In the genomic region with DNA sequence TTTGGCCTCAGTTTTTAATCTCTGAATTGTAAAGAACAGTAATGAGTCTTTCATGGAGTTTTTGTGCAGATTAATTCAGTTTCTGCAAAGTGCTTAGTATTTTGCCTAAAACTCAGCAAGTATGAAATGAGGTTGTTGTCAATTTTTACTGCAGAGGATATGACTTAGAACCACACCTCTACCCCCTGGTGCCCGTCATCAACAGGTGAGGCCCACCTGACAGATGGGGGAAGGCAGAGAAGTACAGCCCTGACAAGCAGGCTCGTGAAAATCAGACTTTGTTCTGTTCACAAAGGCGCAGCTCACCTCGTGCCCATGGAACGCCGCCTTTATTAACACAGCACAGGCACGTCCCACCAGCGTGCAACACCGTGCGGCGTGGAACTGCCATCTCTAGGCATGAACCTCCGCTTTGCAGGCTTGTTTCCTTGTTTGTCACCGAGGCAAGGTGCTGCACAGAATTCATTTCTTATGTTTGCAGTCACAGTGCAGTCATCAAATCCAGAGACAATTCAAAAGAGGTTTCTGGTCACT, we compare ENCODE assay signal across 14 cellular contexts. TPM values are rescaled to one million over a fixed set of nuclear protein-coding genes. Genes with fewer than 3 reads are reported as not detected.
DNase-seq lines count a peak whose midpoint lies in the region; ATAC-seq, FAIRE-seq and TF ChIP-seq lines count a peak whose summit lies in the region.
"Had no signal": no experiment of that assay in that cellular context is flagged by ENCODE, and none has a peak within 500 bp of the region (broad histone marks: within the 10 kb centered on the region; RNA-seq: fewer than 3 reads in every experiment).

No MANE protein-coding gene starts in this region.

- peaks cover 17% of the 10 kb centered on the region for H3K36me3 Mint-ChIP-seq in IgD-negative memory B cell
- H3K36me3 Mint-ChIP-seq in naive thymus-derived CD4-positive, alpha-beta T cell: peaks cover 6 to 24% (median 18%) of the 10 kb centered on the region in 5 donors

- peaks cover 6 to 12% (median 7%) of the 10 kb centered on the region in 3 donors for H3K4me1 Mint-ChIP-seq in IgD-negative memory B cell
- H3K4me1 Mint-ChIP-seq in naive thymus-derived CD4-positive, alpha-beta T cell: peaks cover 3 to 43% (median 14%) of the 10 kb centered on the region in 7 donors

- H3K4me1 ChIP-seq in BLaER1 treated with 17β-estradiol and CSF1 and Interleukin-3, amounts not matched to agents 10 nM and 100 nM: peaks cover 0 to 33% (median 19%) of the 10 kb centered on the region in 10 experiments; a peak in 16 of 20 replicates
- H3K4me1 ChIP-seq in duodenal mucosa (ENCODE audit: control insufficient read depth in 1 of 2, insufficient read depth in 2 of 2, low read length in 2 of 2): peaks cover 10 to 11% of the 10 kb centered on the region in 2 donors
- no peaks in the 10 kb centered on the region for H3K4me1 ChIP-seq in naive thymus-derived CD4-positive, alpha-beta T cell (ENCODE audit: control insufficient read depth in 2 of 2, insufficient read depth in 2 of 2, low read length in 2 of 2)

- H3K9ac ChIP-seq in BLaER1 treated with 17β-estradiol and CSF1 and Interleukin-3, amounts not matched to agents 10 nM and 100 nM: no peak overlapping the region
- H3K9ac ChIP-seq in duodenal mucosa (ENCODE audit: low read depth in 1 of 2, low read length in 2 of 2): peak overlapping the region; percentile 31 to 39

- peaks cover 21 to 23% (median 22%) of the 10 kb centered on the region in 11 experiments for H3K9me3 ChIP-seq in BLaER1 treated with 17β-estradiol and CSF1 and Interleukin-3, amounts not matched to agents 10 nM and 100 nM (replicated peaks in 1 of 11)
- H3K9me3 ChIP-seq in duodenal mucosa (ENCODE audit: control insufficient read depth in 1 of 2, low read length in 2 of 2): peaks cover 0 to 4% of the 10 kb centered on the region in 2 donors
- H3K9me3 ChIP-seq in naive thymus-derived CD4-positive, alpha-beta T cell (ENCODE audit: control insufficient read depth in 2 of 3, low read length in 3 of 3): no peaks in the 10 kb centered on the region

- peaks cover 0 to 6% (median 5%) of the 10 kb centered on the region in 3 donors for H3K9me3 Mint-ChIP-seq in IgD-negative memory B cell
- peaks cover 0 to 10% (median 3%) of the 10 kb centered on the region in 11 donors for H3K9me3 Mint-ChIP-seq in naive thymus-derived CD4-positive, alpha-beta T cell

- TF ChIP-seq POLR2A in GM12892 (IDR thresholded peaks at IDR 0.05; ENCODE audit: low read depth, low read length): no peak
- no peak for TF ChIP-seq POLR2A in GM18505 (IDR thresholded peaks at IDR 0.05; ENCODE audit: borderline replicate concordance, extremely low read depth, insufficient read depth, insufficient read length)

- no peak for FAIRE-seq in GM12892 (lab: Jason Lieb, UNC)

- peak overlapping the region in 8 of 11 experiments; percentile 24 to 49 (median 39); a peak in 16 of 22 replicates for H3K4me2 ChIP-seq in BLaER1 treated with 17β-estradiol and CSF1 and Interleukin-3, amounts not matched to agents 10 nM and 100 nM

- peaks cover 12 to 28% (median 15%) of the 10 kb centered on the region in 11 experiments for H3K36me3 ChIP-seq in BLaER1 treated with 17β-estradiol and CSF1 and Interleukin-3, amounts not matched to agents 10 nM and 100 nM
- H3K36me3 ChIP-seq in duodenal mucosa (ENCODE audit: control insufficient read depth in 1 of 2, insufficient read depth in 2 of 2, low read length in 2 of 2): peaks cover 12 to 19% of the 10 kb centered on the region in 2 donors
- peaks cover 0 to 13% (median 0%) of the 10 kb centered on the region in 3 experiments for H3K36me3 ChIP-seq in naive thymus-derived CD4-positive, alpha-beta T cell (ENCODE audit: control insufficient read depth in 2 of 3, insufficient read depth in 3 of 3, low read length in 3 of 3)

- no peak overlapping the region for H3K4me3 ChIP-seq in BLaER1 treated with 17β-estradiol and CSF1 and Interleukin-3, amounts not matched to agents 10 nM and 100 nM
- H3K4me3 ChIP-seq in duodenal mucosa (ENCODE audit: low read depth in 1 of 2, low read length in 2 of 2): peak overlapping the region; percentile 42 to 55
- H3K4me3 ChIP-seq in naive thymus-derived CD4-positive, alpha-beta T cell (ENCODE audit: low read length): peak overlapping the region; percentile 12

- H3K4me3 Mint-ChIP-seq in IgD-negative memory B cell: peak overlapping the region; percentile 21 to 88 (median 86)
- peak overlapping the region in 7 of 10 donors; percentile 16 to 83 (median 79) for H3K4me3 Mint-ChIP-seq in naive thymus-derived CD4-positive, alpha-beta T cell

- peak in 3 of 9 donors; percentile 16 to 73 (median 59) for DNase-seq in naive thymus-derived CD4-positive, alpha-beta T cell
- DNase-seq in GM12892 (ENCODE audit: insufficient read length) (no peak), NCI-H1105 treated with DMSO at 0.1 percent for 48 hours (lab: John Stamatoyannopoulos, UW) (no peak)
- DNase-seq: effector CD4-positive, alpha-beta T cell; NCI-H2081 treated with DMSO at 0.1 percent for 48 hours; PC-3; stimulated activated naive CD8-positive, alpha-beta T cell treated with anti-CD3 and anti-CD28 coated beads, Interleukin-15, Interleukin-2, amounts not matched to agents 100 U/mL and 50 U/mL, for 24 hours had no signal

- intact Hi-C loops in naive thymus-derived CD4-positive, alpha-beta T cell (cut with micrococcal nuclease): loop anchor here in 1 of 2 donors (1.0 to 5.0 kb wide), 5 partner anchors 13 to 1667 kb away; a partner anchor contains a TSS

- no peaks in the 10 kb centered on the region for H3K27me3 ChIP-seq in BLaER1 treated with 17β-estradiol and CSF1 and Interleukin-3, amounts not matched to agents 10 nM and 100 nM
- H3K27me3 ChIP-seq in duodenal mucosa (ENCODE audit: control insufficient read depth in 1 of 2, insufficient read depth in 2 of 2, low read length in 2 of 2): no peaks in the 10 kb centered on the region
- H3K27me3 ChIP-seq in naive thymus-derived CD4-positive, alpha-beta T cell (ENCODE audit: control insufficient read depth in 2 of 2, insufficient read depth in 2 of 2, low read length in 2 of 2): no peaks in the 10 kb centered on the region

- CTCF ChIA-PET in naive thymus-derived CD4-positive, alpha-beta T cell (lab: Charles Lee): interaction anchor here (1.9 kb wide), 1 partner anchor 13 kb away, joined by 11 read pairs; a partner anchor contains a TSS

- H3K27ac Mint-ChIP-seq in IgD-negative memory B cell: peak overlapping the region; percentile 10 to 53 (median 52)
- peak overlapping the region in 6 of 9 donors; percentile 57 to 97 (median 92) for H3K27ac Mint-ChIP-seq in naive thymus-derived CD4-positive, alpha-beta T cell

- ATAC-seq in naive thymus-derived CD4-positive, alpha-beta T cell: no peak
- no peak for ATAC-seq in GM18861 (IDR thresholded peaks at IDR 0.05; ENCODE audit: unreplicated experiment)
- ATAC-seq in GM18505 (IDR thresholded peaks at IDR 0.05; ENCODE audit: unreplicated experiment): no peak
- ATAC-seq: PC-3; stimulated activated naive CD8-positive, alpha-beta T cell treated with anti-CD3 and anti-CD28 coated beads, Interleukin-15, Interleukin-2, amounts not matched to agents 100 U/mL and 50 U/mL, for 24 hours had no signal

- POLR2A ChIA-PET in naive thymus-derived CD4-positive, alpha-beta T cell (lab: Charles Lee): interaction anchor here (0.6 to 6.8 kb wide), 3 partner anchors 13 to 1784 kb away, joined by 3 to 189 read pairs (median 5); a partner anchor contains a TSS

- H3K27ac ChIP-seq in BLaER1 treated with 17β-estradiol and CSF1 and Interleukin-3, amounts not matched to agents 10 nM and 100 nM: no peak overlapping the region
- H3K27ac ChIP-seq in duodenal mucosa (ENCODE audit: low read depth, low read length): peak overlapping the region; percentile 11
- peak overlapping the region; percentile 73 for H3K27ac ChIP-seq in naive thymus-derived CD4-positive, alpha-beta T cell (ENCODE audit: low read depth, low read length)

- H4K20me1 ChIP-seq in BLaER1 treated with 17β-estradiol and CSF1 and Interleukin-3, amounts not matched to agents 10 nM and 100 nM: no peaks in the 10 kb centered on the region

- no peaks in the 10 kb centered on the region for H3K27me3 Mint-ChIP-seq in IgD-negative memory B cell
- H3K27me3 Mint-ChIP-seq in naive thymus-derived CD4-positive, alpha-beta T cell: no peaks in the 10 kb centered on the region

RNA-seq across cellular contexts. Expression of a gene that starts 13.3 kb away (rescaled TPM):
- 18.9 TPM for polyA plus RNA-seq in IgD-negative memory B cell
- 10 to 100 TPM; 19.7 to 41.4 (median 26.0) TPM for total RNA-seq in naive thymus-derived CD4-positive, alpha-beta T cell
- 10 to 100 TPM; 16.0 to 26.5 TPM for polyA plus RNA-seq in naive thymus-derived CD4-positive, alpha-beta T cell
- polyA plus RNA-seq in GM12892 (2012; ENCODE audit: missing spikeins): 2.9 TPM

RNA-seq across cellular contexts. Expression of a gene that starts 22.6 kb away (rescaled TPM):
- polyA plus RNA-seq in IgD-negative memory B cell: 0.23 TPM
- 1 to 10 TPM in 4 of 5 experiments, under 1 TPM in 1; 0.77 to 1.9 (median 1.4) TPM for total RNA-seq in naive thymus-derived CD4-positive, alpha-beta T cell
- under 1 TPM; 0.25 to 0.26 TPM for polyA plus RNA-seq in naive thymus-derived CD4-positive, alpha-beta T cell
- not detected for polyA plus RNA-seq in GM12892 (2012; ENCODE audit: missing spikeins)
- total RNA-seq: HT1080, PC-3 had no signal
- polyA plus RNA-seq: neural cell had no signal

Comparison
In these comparisons a context has a peak if more than half of its experiments do, and no peak if none do; other contexts are left out.
1. H3K27ac ChIP-seq: peak in duodenal mucosa (single experiment) and naive thymus-derived CD4-positive, alpha-beta T cell (single experiment); none in BLaER1 treated with 17β-estradiol and CSF1 and Interleukin-3, amounts not matched to agents 10 nM and 100 nM (0 of 11).
2. H3K4me3 ChIP-seq: peak in duodenal mucosa (2 of 2) and naive thymus-derived CD4-positive, alpha-beta T cell (single experiment); none in BLaER1 treated with 17β-estradiol and CSF1 and Interleukin-3, amounts not matched to agents 10 nM and 100 nM (0 of 10).
3. H3K9ac ChIP-seq: peak in duodenal mucosa (2 of 2); none in BLaER1 treated with 17β-estradiol and CSF1 and Interleukin-3, amounts not matched to agents 10 nM and 100 nM (0 of 11).